1 cellular context compared by ENCODE assay signal in genomic region chr13:24134772-24135171, GRCh38.
TF ChIP-seq lines count a peak whose summit lies in the region.

No MANE protein-coding gene starts in this region.

TF ChIP-seq in HepG2, 621 proteins besides CTCF, POLR2A, EP300 and RAD21:
- no peak for TF ChIP-seq ZNF546 (CRISPR knock-in tag; conservative IDR thresholded peaks at IDR 0.05)
- TF ChIP-seq ATF7 (IDR thresholded peaks at IDR 0.05) = peak; percentile 51
- TF ChIP-seq ATF7 (CRISPR knock-in tag; IDR thresholded peaks at IDR 0.05) = no peak
TF ChIP-seq in HepG2: peak in this region for 1.
